16 cellular contexts compared by ENCODE assay signal in the genomic region with DNA sequence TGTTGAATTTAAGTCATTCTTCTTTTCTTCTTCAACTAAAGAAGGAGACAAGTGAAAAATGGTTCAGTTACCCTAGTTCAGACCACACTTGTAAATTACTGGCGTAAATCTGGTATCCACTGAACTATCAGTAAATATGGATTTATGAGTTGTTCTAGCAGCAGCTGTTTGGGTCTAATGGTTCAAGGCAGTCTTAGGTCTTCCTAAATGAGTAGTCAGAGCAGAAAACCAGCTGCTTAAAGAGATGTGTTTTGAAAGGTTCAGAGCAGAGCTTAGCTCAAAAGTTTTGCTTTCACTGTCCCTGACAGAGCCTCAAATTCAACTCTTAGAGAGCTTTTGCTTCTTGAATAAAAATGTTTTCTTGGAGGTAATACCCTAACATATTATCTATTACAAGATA. TPM values are rescaled to one million over a fixed set of nuclear protein-coding genes. Genes with fewer than 3 reads are reported as not detected.
DNase-seq lines count a peak whose midpoint lies in the region; ATAC-seq and TF ChIP-seq lines count a peak whose summit lies in the region.
"Had no signal": no experiment of that assay in that cellular context is flagged by ENCODE, and none has a peak within 500 bp of the region (broad histone marks: within the 10 kb centered on the region; RNA-seq: fewer than 3 reads in every experiment).

No MANE protein-coding gene starts in this region.

- DNase-seq in left ventricle myocardium inferior = no peak
- no peak for DNase-seq in right cardiac atrium
- DNase-seq in fibroblast of peridontal ligament (ENCODE audit: extremely low read depth) = peak; percentile 56
- no peak for DNase-seq in gastrocnemius medialis
- no peak for DNase-seq in activated naive CD4-positive, alpha-beta T cell treated with Interleukin-2 at 50 U/mL for 16 hours
- DNase-seq in islet precursor cell = no peak
- no peak for DNase-seq in NCI-H1092 (lab: John Stamatoyannopoulos, UW)
- no peak for DNase-seq in GOT3 (lab: John Stamatoyannopoulos, UW)
- DNase-seq: activated naive CD8-positive, alpha-beta T cell treated with anti-CD3 and anti-CD28 coated beads for 36 hours; activated T-cell treated with anti-CD3 and anti-CD28 coated beads, Interleukin-2, amount 50 U/mL, for 1 hour; NCI-H1694 treated with DMSO at 0.1 percent for 48 hours; NCI-H510A; pancreas had no signal

- no peaks in the 10 kb centered on the region for H3K36me3 ChIP-seq in left ventricle myocardium inferior
- H3K36me3 ChIP-seq in gastrocnemius medialis = no peaks in the 10 kb centered on the region
- H3K36me3 ChIP-seq: pancreas had no signal

- ATAC-seq in right cardiac atrium (no peak), gastrocnemius medialis (no peak)
- ATAC-seq: A549, GM23338, pancreas had no signal

- H3K4me3 ChIP-seq in left ventricle myocardium inferior = no peak overlapping the region
- no peak overlapping the region for H3K4me3 ChIP-seq in right cardiac atrium (ENCODE audit: low read length)
- peak overlapping the region in 1 of 4 donors; percentile 3 for H3K4me3 ChIP-seq in gastrocnemius medialis
- H3K4me3 ChIP-seq: A549, GM23338, pancreas had no signal

- H3K27me3 ChIP-seq in left ventricle myocardium inferior (ENCODE audit: low read depth) = peaks cover 24% of the 10 kb centered on the region
- H3K27me3 ChIP-seq in right cardiac atrium (ENCODE audit: control insufficient read depth, insufficient read depth) = no peaks in the 10 kb centered on the region
- peaks cover 13 to 30% (median 28%) of the 10 kb centered on the region in 3 donors for H3K27me3 ChIP-seq in gastrocnemius medialis
- H3K27me3 ChIP-seq: pancreas had no signal

- 64% methylated on average over 1 of the region's 1 CpG for WGBS in right cardiac atrium

- H3K9me3 ChIP-seq in left ventricle myocardium inferior (replicated peaks) = no peaks in the 10 kb centered on the region
- no peaks in the 10 kb centered on the region for H3K9me3 ChIP-seq in right cardiac atrium (ENCODE audit: control insufficient read depth, low read length)
- no peaks in the 10 kb centered on the region for H3K9me3 ChIP-seq in gastrocnemius medialis
- H3K9me3 ChIP-seq: A549, pancreas had no signal

- no peak for TF ChIP-seq CTCF in left ventricle myocardium inferior (IDR thresholded peaks at IDR 0.05; ENCODE audit: borderline replicate concordance)
- TF ChIP-seq CTCF in gastrocnemius medialis (IDR thresholded peaks at IDR 0.05 in 4 of 5, conservative IDR thresholded peaks at IDR 0.05 in 1 of 5) = no peak

- H3K27ac ChIP-seq in left ventricle myocardium inferior (replicated peaks) (peak overlapping the region; percentile 69), right cardiac atrium (ENCODE audit: low read length) (no peak overlapping the region), gastrocnemius medialis (peak overlapping the region; percentile 59 to 81 (median 66))
- H3K27ac ChIP-seq: A549, pancreas had no signal

- intact Hi-C loops in left ventricle myocardium inferior (cut with micrococcal nuclease) (no loop called here), right cardiac atrium (cut with DNase I) (no loop called here), gastrocnemius medialis (cut with DNase I; ENCODE audit: low total_unique reads) (no loop called here)

- no peak for TF ChIP-seq POLR2A in gastrocnemius medialis (IDR thresholded peaks at IDR 0.05)

- in situ Hi-C loops in gastrocnemius medialis (cut with MboI; ENCODE audit: low sequenced_read_pairs in 4 of 4) = loop anchor here in 1 of 4 donors (25.0 kb wide), 1 partner anchor 1077 kb away; a partner anchor contains a TSS

- peaks cover 4% of the 10 kb centered on the region for H3K4me1 ChIP-seq in left ventricle myocardium inferior
- H3K4me1 ChIP-seq in right cardiac atrium (ENCODE audit: control insufficient read depth, insufficient read depth, low read length) = peaks cover 1% of the 10 kb centered on the region
- peaks cover 4 to 5% of the 10 kb centered on the region in 2 donors for H3K4me1 ChIP-seq in gastrocnemius medialis
- H3K4me1 ChIP-seq: pancreas had no signal

RNA-seq across cellular contexts. Expression of a gene that starts 5.5 kb away (rescaled TPM):
- total RNA-seq in left ventricle myocardium inferior (4.0 TPM), right cardiac atrium (10 to 100 TPM in 1 of 4 donors, 1 to 10 TPM in 3; 5.6 to 10.9 (median 8.4) TPM), gastrocnemius medialis (1 to 10 TPM; 3.5 to 9.5 (median 5.6) TPM)
- polyA plus RNA-seq in right cardiac atrium = 2.2 TPM
- total RNA-seq: activated naive CD8-positive, alpha-beta T cell treated with anti-CD3 and anti-CD28 coated beads for 36 hours; OCI-LY7 had no signal
